8 cellular contexts compared by ENCODE assay signal in genomic region chr6:82270791-82271392, GRCh38. TPM values are rescaled to one million over a fixed set of nuclear protein-coding genes. Genes with fewer than 3 reads are reported as not detected.
DNase-seq lines count a peak whose midpoint lies in the region; ATAC-seq and TF ChIP-seq lines count a peak whose summit lies in the region.

No MANE protein-coding gene starts in this region.

- H3K27ac ChIP-seq in 22Rv1 (no peak overlapping the region), breast epithelium (no peak overlapping the region), lung (ENCODE audit: low read depth in 1 of 2, low read length in 1 of 2) (no peak overlapping the region)

- H3K36me3 ChIP-seq in breast epithelium (no peaks in the 10 kb centered on the region), lung (ENCODE audit: control insufficient read depth in 2 of 2, insufficient read depth in 2 of 2, low read length in 2 of 2) (no peaks in the 10 kb centered on the region)

- WGBS in lung, 2 donors, result 75 to 76% methylated on average over 5 of the region's 5 CpGs

- H3K9me3 ChIP-seq in breast epithelium, result no peaks in the 10 kb centered on the region
- H3K9me3 ChIP-seq in lung (ENCODE audit: control insufficient read depth in 2 of 2, insufficient read depth in 1 of 2, low read length in 1 of 2), result no peaks in the 10 kb centered on the region

- TF ChIP-seq POLR2A in breast epithelium (IDR thresholded peaks at IDR 0.05) (no peak), GM18505 (IDR thresholded peaks at IDR 0.05; ENCODE audit: borderline replicate concordance, extremely low read depth, insufficient read depth, insufficient read length) (no peak)

- DNase-seq in GF-D8 (lab: John Stamatoyannopoulos, UW) (peak; percentile 6), NCI-H345 treated with DMSO at 0.1 percent for 48 hours (lab: John Stamatoyannopoulos, UW; ENCODE audit: unreplicated experiment) (peak; percentile 70), breast epithelium (ENCODE audit: low spot score in 2 of 2) (no peak), lung (ENCODE audit: low spot score) (no peak), cortex of kidney (lab: John Stamatoyannopoulos, UW) (no peak)

- intact Hi-C loops in breast epithelium (cut with DNase I; ENCODE audit: low total_unique reads), result loop anchor here (10.0 kb wide), 1 partner anchor 784 kb away; no protein-coding TSS in a partner anchor

- H3K4me1 ChIP-seq in breast epithelium (no peaks in the 10 kb centered on the region), lung (ENCODE audit: control insufficient read depth in 2 of 2, insufficient read depth in 2 of 2, low read length in 2 of 2) (no peaks in the 10 kb centered on the region)

- peak; percentile 58 for ATAC-seq in HG02678 (IDR thresholded peaks at IDR 0.05; ENCODE audit: unreplicated experiment)
- ATAC-seq in lung (ENCODE audit: insufficient read depth, low FRiP score), result no peak
- no peak for ATAC-seq in GM18505 (IDR thresholded peaks at IDR 0.05; ENCODE audit: unreplicated experiment)

- H3K4me3 ChIP-seq in breast epithelium (no peak overlapping the region), lung (no peak overlapping the region)

- TF ChIP-seq CTCF in 22Rv1 (IDR thresholded peaks at IDR 0.05) (peak; percentile 77), breast epithelium (IDR thresholded peaks at IDR 0.05) (peak; percentile 22 to 62 (median 52)), lung (IDR thresholded peaks at IDR 0.05; ENCODE audit: control extremely low read depth, extremely low read depth) (peak; percentile 22)

- H3K27me3 ChIP-seq in breast epithelium (no peaks in the 10 kb centered on the region), lung (ENCODE audit: control insufficient read depth, insufficient read depth) (no peaks in the 10 kb centered on the region)

RNA-seq across cellular contexts. Expression of gene IBTK, which starts 23.3 kb away (rescaled TPM):
- 10 to 100 TPM; 25.6 to 41.1 (median 33.4) TPM for total RNA-seq in breast epithelium
- 10 to 100 TPM; 36.2 to 47.2 TPM for total RNA-seq in lung
- polyA plus RNA-seq in lung, result 10 to 100 TPM; 17.7 to 17.9 TPM

Comparison
In these comparisons a context has a peak if more than half of its experiments do, and no peak if none do; other contexts are left out.
1. CTCF ChIP-seq: peak in every context shown above with its lines; median percentile 77 in 22Rv1; 52 in breast epithelium; 22 in lung.
2. DNase-seq: peak in GF-D8 (single experiment) and NCI-H345 treated with DMSO at 0.1 percent for 48 hours (single experiment); none in breast epithelium (0 of 2), lung (single experiment) and cortex of kidney (single experiment).